8 cellular contexts compared by ENCODE assay signal in the genomic region with DNA sequence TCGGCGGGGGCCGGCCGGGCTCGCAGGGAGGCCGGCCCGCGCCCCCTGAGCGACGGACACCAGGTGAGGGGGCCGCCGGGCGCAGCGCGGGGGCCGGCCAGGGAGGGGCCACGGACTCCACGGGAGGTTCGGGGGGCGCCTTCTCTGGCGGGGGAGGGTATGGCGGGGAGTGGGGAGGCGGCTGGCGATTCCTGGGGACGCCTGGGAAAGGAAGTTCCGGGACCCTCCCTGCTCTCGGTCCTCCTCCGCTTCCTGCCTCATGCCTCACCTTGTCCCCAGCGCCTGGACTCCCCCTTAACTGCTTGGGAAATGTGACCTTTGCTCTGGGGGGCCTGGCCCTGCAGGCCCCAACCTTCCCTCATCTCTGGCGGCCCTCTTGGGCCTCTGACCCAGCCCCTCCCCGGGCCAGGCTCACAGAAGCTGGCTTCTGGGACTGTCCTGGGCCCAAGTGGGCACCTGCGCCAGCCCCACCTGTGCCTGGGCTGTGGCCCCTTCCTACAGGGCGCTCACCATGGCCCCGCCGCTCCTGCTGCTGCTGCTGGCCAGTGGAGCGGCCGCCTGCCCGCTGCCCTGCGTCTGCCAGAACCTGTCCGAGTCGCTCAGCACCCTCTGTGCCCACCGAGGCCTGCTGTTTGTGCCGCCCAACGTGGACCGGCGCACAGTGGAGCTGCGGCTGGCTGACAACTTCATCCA. TPM values are rescaled to one million over a fixed set of nuclear protein-coding genes. Genes with fewer than 3 reads are reported as not detected.
DNase-seq lines count a peak whose midpoint lies in the region; ATAC-seq, FAIRE-seq and TF ChIP-seq lines count a peak whose summit lies in the region.

No MANE protein-coding gene starts in this region.

- intact Hi-C loops in activated T-helper 2 cell treated with anti-CD3 and anti-CD28 coated beads, Interferon-gamma antibody, Interleukin-2, Interleukin-4, amounts not matched to agents 10 μg/mL and 5 μg/mL and 100 μg/mL, durations not matched to agents 14 hours and 24 hours and 36 hours (cut with micrococcal nuclease), result loop anchor here (2.0 kb wide), 2 partner anchors 15 to 101 kb away; partner anchors contain the start of genes PC and RCE1
- intact Hi-C loops in HepG2 (cut with micrococcal nuclease; ENCODE audit: unreplicated experiment), result no loop called here
- intact Hi-C loops in uterus (cut with DNase I; ENCODE audit: low total_unique reads), result no loop called here

- peak overlapping the region; percentile 83 for H3K4me3 Mint-ChIP-seq in activated T-helper 2 cell treated with anti-CD3 and anti-CD28 coated beads, Interferon-gamma antibody, Interleukin-2, Interleukin-4, amounts not matched to agents 10 μg/mL and 5 μg/mL and 100 μg/mL, durations not matched to agents 14 hours and 24 hours and 36 hours (ENCODE audit: low read depth)

- no peak overlapping the region for H2AFZ ChIP-seq in HepG2 (ENCODE audit: low read length)

- no peak for TF ChIP-seq CTCF in BJ (IDR thresholded peaks at IDR 0.05; ENCODE audit: insufficient read depth, low read depth, low read length)
- no peak for TF ChIP-seq CTCF in HEK293 (tag by site-specific recombination; IDR thresholded peaks at IDR 0.05)
- TF ChIP-seq CTCF in HepG2 (CRISPR knock-in tag; IDR thresholded peaks at IDR 0.05), result no peak
- no peak for TF ChIP-seq CTCF in uterus (IDR thresholded peaks at IDR 0.05)

- H3K9ac ChIP-seq in HepG2 (ENCODE audit: insufficient read depth, low read depth, low read length), result no peak overlapping the region

- H3K27ac Mint-ChIP-seq in activated T-helper 2 cell treated with anti-CD3 and anti-CD28 coated beads, Interferon-gamma antibody, Interleukin-2, Interleukin-4, amounts not matched to agents 10 μg/mL and 5 μg/mL and 100 μg/mL, durations not matched to agents 14 hours and 24 hours and 36 hours, result peak overlapping the region; percentile 67

- no peaks in the 10 kb centered on the region for H3K27me3 Mint-ChIP-seq in activated T-helper 2 cell treated with anti-CD3 and anti-CD28 coated beads, Interferon-gamma antibody, Interleukin-2, Interleukin-4, amounts not matched to agents 10 μg/mL and 5 μg/mL and 100 μg/mL, durations not matched to agents 14 hours and 24 hours and 36 hours (ENCODE audit: low read depth)

- no peaks in the 10 kb centered on the region for H3K27me3 ChIP-seq in BJ (ENCODE audit: control insufficient read depth, insufficient read depth, low read length)
- no peaks in the 10 kb centered on the region for H3K27me3 ChIP-seq in HepG2 (ENCODE audit: control insufficient read depth in 1 of 2, insufficient read depth in 2 of 2, low read length in 2 of 2)
- H3K27me3 ChIP-seq in uterus, result no peaks in the 10 kb centered on the region

- H3K36me3 ChIP-seq in BJ (ENCODE audit: control insufficient read depth, insufficient read depth, low read length) (peaks cover 6% of the 10 kb centered on the region), HEK293 (ENCODE audit: control insufficient read depth in 2 of 2, insufficient read depth in 1 of 2, low read length in 2 of 2) (peaks cover 0 to 19% of the 10 kb centered on the region in 2 experiments; a peak in 1 of 3 replicates), HepG2 (replicated peaks in 1 of 2; ENCODE audit: control insufficient read depth in 1 of 2, insufficient read depth in 2 of 2, low read length in 2 of 2) (peaks cover 3 to 8% of the 10 kb centered on the region in 2 experiments; a peak in 2 of 5 replicates), uterus (no peaks in the 10 kb centered on the region)

- CTCF ChIA-PET in BJ (lab: Yijun Ruan, JAX), result no interaction called here
- CTCF ChIA-PET in HEK293 (lab: Yijun Ruan, JAX), result no interaction called here
- CTCF ChIA-PET in HepG2 (lab: Yijun Ruan, JAX; ENCODE audit: low intra/inter-chr PET ratio, low total read pairs), result no interaction called here

- no peaks in the 10 kb centered on the region for H4K20me1 ChIP-seq in HepG2 (ENCODE audit: insufficient read depth, low read length)

- peak overlapping the region; percentile 70; the same call in 1 of the 2 replicates for H3K27ac ChIP-seq in HEK293 (ENCODE audit: extremely low read depth, low read depth, low read length)
- H3K27ac ChIP-seq in HepG2 (ENCODE audit: extremely low read length, insufficient read depth, low read length), result peak overlapping the region; percentile 22
- peak overlapping the region; percentile 78 to 88 for H3K27ac ChIP-seq in uterus

- TF ChIP-seq RAD21 in HepG2 (CRISPR knock-in tag; IDR thresholded peaks at IDR 0.05), result no peak

- peaks cover 3% of the 10 kb centered on the region for H3K4me1 Mint-ChIP-seq in activated T-helper 2 cell treated with anti-CD3 and anti-CD28 coated beads, Interferon-gamma antibody, Interleukin-2, Interleukin-4, amounts not matched to agents 10 μg/mL and 5 μg/mL and 100 μg/mL, durations not matched to agents 14 hours and 24 hours and 36 hours (ENCODE audit: low read depth)

- POLR2A ChIA-PET in BJ (lab: Charles Lee) (no interaction called here), HEK293 (lab: Yijun Ruan, JAX) (interaction anchor here (0.6 to 1.2 kb wide), 2 partner anchors 14 to 1888 kb away, joined by 3 read pairs; partner anchors contain the start of gene RCE1), HepG2 (lab: Yijun Ruan, JAX) (interaction anchor here (1.4 kb wide), 1 partner anchor 14 kb away, joined by 3 read pairs; the partner anchor contains the start of gene RCE1)

- no peaks in the 10 kb centered on the region for H3K79me2 ChIP-seq in HepG2 (ENCODE audit: insufficient read depth, low read length)

- H3K9me3 ChIP-seq in HEK293 (ENCODE audit: control insufficient read depth, insufficient read depth, low read depth, low read length) (no peaks in the 10 kb centered on the region), HepG2 (ENCODE audit: low read length) (no peaks in the 10 kb centered on the region), uterus (no peaks in the 10 kb centered on the region)

- H3K4me2 ChIP-seq in HepG2 (ENCODE audit: low read depth, low read length), result peak overlapping the region; percentile 18; the same call in 1 of the 2 replicates

- ATAC-seq in HepG2 (no peak), HG03108 (IDR thresholded peaks at IDR 0.05; ENCODE audit: unreplicated experiment) (no peak)

- in situ Hi-C loops in HepG2 (cut with HindIII; ENCODE audit: extremely low pct_ligation_motif_present, low pct_unique_long_range_greater_than_20kb), result no loop called here

- no peaks in the 10 kb centered on the region for H3K36me3 Mint-ChIP-seq in activated T-helper 2 cell treated with anti-CD3 and anti-CD28 coated beads, Interferon-gamma antibody, Interleukin-2, Interleukin-4, amounts not matched to agents 10 μg/mL and 5 μg/mL and 100 μg/mL, durations not matched to agents 14 hours and 24 hours and 36 hours (ENCODE audit: low read depth)

- H3K9me3 Mint-ChIP-seq in activated T-helper 2 cell treated with anti-CD3 and anti-CD28 coated beads, Interferon-gamma antibody, Interleukin-2, Interleukin-4, amounts not matched to agents 10 μg/mL and 5 μg/mL and 100 μg/mL, durations not matched to agents 14 hours and 24 hours and 36 hours, result no peaks in the 10 kb centered on the region

- no peak for FAIRE-seq in HepG2 (lab: Jason Lieb, UNC)

- TF ChIP-seq EP300 in HepG2 (IDR thresholded peaks at IDR 0.05; ENCODE audit: low read depth in 2 of 2, low read length in 2 of 2) (no peak), HepG2 (CRISPR knock-in tag; IDR thresholded peaks at IDR 0.05; ENCODE audit: borderline replicate concordance) (no peak)

- no TSS peak for BruUV-seq in HepG2 (replicated peaks; lab: Mats Ljungman, UMichigan)

- no peak for DNase-seq in BJ (ENCODE audit: low read depth)
- DNase-seq in activated T-helper 2 cell treated with anti-CD3 and anti-CD28 coated beads, Interferon-gamma antibody, Interleukin-2, Interleukin-4, amounts not matched to agents 10 μg/mL and 5 μg/mL and 100 μg/mL, durations not matched to agents 14 hours and 24 hours and 36 hours (ENCODE audit: low spot score), result no peak
- peak; percentile 30 for DNase-seq in HepG2 (ENCODE audit: low spot score)
- DNase-seq in uterus, result no peak
- DNase-seq in DMS153 treated with DMSO at 0.1 percent for 48 hours (lab: John Stamatoyannopoulos, UW; ENCODE audit: unreplicated experiment), result no peak
- no peak for DNase-seq in GM03348 (ENCODE audit: low spot score)

- no peak for TF ChIP-seq POLR2A in HepG2 (IDR thresholded peaks at IDR 0.05; ENCODE audit: insufficient read depth in 1 of 2, low read depth in 2 of 2, low read length in 2 of 2)
- no peak for TF ChIP-seq POLR2A in uterus (IDR thresholded peaks at IDR 0.05)

- peak overlapping the region; percentile 87 for H3K4me3 ChIP-seq in BJ (ENCODE audit: low read depth, low read length)
- peak overlapping the region; percentile 60 for H3K4me3 ChIP-seq in HEK293 (ENCODE audit: low read depth, low read length)
- peak overlapping the region; percentile 7 to 67 (median 41); a peak in 4 of 6 replicates for H3K4me3 ChIP-seq in HepG2 (replicated peaks in 1 of 3; ENCODE audit: insufficient read depth in 1 of 3, low read depth in 2 of 3, low read length in 3 of 3)
- peak overlapping the region; percentile 53 to 55 for H3K4me3 ChIP-seq in uterus

- 88% methylated on average over 27 of the region's 47 CpGs for WGBS in HepG2 (ENCODE audit: low lambda C conversion rate)

- H3K4me1 ChIP-seq in HEK293 (ENCODE audit: control insufficient read depth, insufficient read depth, low read length) (no peaks in the 10 kb centered on the region), HepG2 (ENCODE audit: insufficient read depth, low read length) (peaks cover 11% of the 10 kb centered on the region), uterus (peaks cover 0 to 8% of the 10 kb centered on the region in 2 donors)

RNA-seq across cellular contexts. Expression of gene LRFN4, which starts 0.5 kb away (rescaled TPM):
- 14.2 and 15.8 TPM in 2 replicates for polyA plus RNA-seq in BJ (2011; rRNA removed)
- 5.6 and 6.3 TPM in 2 replicates for polyA minus RNA-seq in BJ (2011; rRNA and poly(A)+ RNA removed)
- 48.9 and 50.3 TPM in 2 replicates for total RNA-seq in activated T-helper 2 cell treated with anti-CD3 and anti-CD28 coated beads, Interferon-gamma antibody, Interleukin-2, Interleukin-4, amounts not matched to agents 10 μg/mL and 5 μg/mL and 100 μg/mL, durations not matched to agents 14 hours and 24 hours and 36 hours
- total RNA-seq in HepG2 (2016; rRNA removed; fragmentation: Illumina TruSeq; extraction: Trizol), result 4.4 and 6.8 TPM in 2 replicates
- total RNA-seq in HepG2 (2016; cell fraction: cytosol; rRNA removed; fragmentation: Illumina TruSeq; extraction: Trizol; ENCODE audit: low read depth), result 1.1 TPM in 2 replicates
- 3.5 and 6.4 TPM in 2 replicates for total RNA-seq in HepG2 (2016; cell fraction: insoluble cytoplasmic fraction; rRNA removed; fragmentation: Illumina TruSeq; extraction: Trizol)
- 4.1 and 5.5 TPM in 2 replicates for total RNA-seq in HepG2 (2016; cell fraction: membrane; rRNA removed; fragmentation: Illumina TruSeq; extraction: Trizol)
- total RNA-seq in HepG2 (2016; cell fraction: nucleus; rRNA removed; fragmentation: Illumina TruSeq; extraction: Trizol), result 2.9 and 5.5 TPM in 2 replicates
- polyA plus RNA-seq in HepG2 (2011; rRNA removed), result 1.3 and 2.4 TPM in 2 replicates
- polyA plus RNA-seq in HepG2 (2011; cell fraction: cytosol; rRNA removed), result 1.7 and 3.3 TPM in 2 replicates
- 7.1 and 9.6 TPM in 2 replicates for polyA plus RNA-seq in HepG2 (2011; cell fraction: nucleus; rRNA removed)
- 1.2 and 2.5 TPM in 2 replicates for polyA plus RNA-seq in HepG2 (2012)
- 1.4 and 1.5 TPM in 2 replicates for polyA plus RNA-seq in HepG2 (2016; cell fraction: cytosol; fragmentation: Illumina TruSeq; extraction: Trizol; ENCODE audit: low read depth)
- polyA plus RNA-seq in HepG2 (2016; cell fraction: insoluble cytoplasmic fraction; fragmentation: Illumina TruSeq; extraction: Trizol; ENCODE audit: low read depth), result 3.8 and 4.4 TPM in 2 replicates
- 3.3 and 4.1 TPM in 2 replicates for polyA plus RNA-seq in HepG2 (2016; cell fraction: membrane; fragmentation: Illumina TruSeq; extraction: Trizol; ENCODE audit: low read depth)
- polyA plus RNA-seq in HepG2 (2016; cell fraction: nucleus; fragmentation: Illumina TruSeq; extraction: Trizol; ENCODE audit: insufficient read depth, low read depth), result 7.3 and 8.5 TPM in 2 replicates
- 3.9 and 38.9 TPM in 2 replicates for polyA minus RNA-seq in HepG2 (2011; rRNA and poly(A)+ RNA removed; ENCODE audit: low replicate concordance)
- 2.7 and 3.0 TPM in 2 replicates for polyA minus RNA-seq in HepG2 (2011; cell fraction: cytosol; rRNA and poly(A)+ RNA removed)
- polyA minus RNA-seq in HepG2 (2011; cell fraction: nucleus; rRNA and poly(A)+ RNA removed), result 1.1 and 1.5 TPM in 2 replicates
- total RNA-seq in uterus, result 10 to 100 TPM in 1 of 4 donors, 1 to 10 TPM in 3; 1.5 to 17.0 (median 5.4) TPM

RNA-seq across cellular contexts. Expression of gene RCE1, which starts 14.1 kb away (rescaled TPM):
- polyA plus RNA-seq in BJ (2011; rRNA removed) (12.0 and 20.1 TPM in 2 replicates), HepG2 (2011; rRNA removed) (22.4 and 29.3 TPM in 2 replicates)
- polyA minus RNA-seq in BJ (2011; rRNA and poly(A)+ RNA removed), result 12.9 and 20.8 TPM in 2 replicates
- 27.5 and 27.8 TPM in 2 replicates for total RNA-seq in activated T-helper 2 cell treated with anti-CD3 and anti-CD28 coated beads, Interferon-gamma antibody, Interleukin-2, Interleukin-4, amounts not matched to agents 10 μg/mL and 5 μg/mL and 100 μg/mL, durations not matched to agents 14 hours and 24 hours and 36 hours
- total RNA-seq in HepG2 (2016; rRNA removed; fragmentation: Illumina TruSeq; extraction: Trizol) (8.0 and 22.2 TPM in 2 replicates), uterus (10 to 100 TPM in 3 of 4 donors, 1 to 10 TPM in 1; 2.3 to 19.4 (median 13.7) TPM)
- 5.3 and 5.8 TPM in 2 replicates for total RNA-seq in HepG2 (2016; cell fraction: cytosol; rRNA removed; fragmentation: Illumina TruSeq; extraction: Trizol; ENCODE audit: low read depth)
- total RNA-seq in HepG2 (2016; cell fraction: insoluble cytoplasmic fraction; rRNA removed; fragmentation: Illumina TruSeq; extraction: Trizol), result 8.3 and 23.5 TPM in 2 replicates
- total RNA-seq in HepG2 (2016; cell fraction: membrane; rRNA removed; fragmentation: Illumina TruSeq; extraction: Trizol), result 9.8 and 10.6 TPM in 2 replicates
- total RNA-seq in HepG2 (2016; cell fraction: nucleus; rRNA removed; fragmentation: Illumina TruSeq; extraction: Trizol), result 18.1 and 22.0 TPM in 2 replicates
- polyA plus RNA-seq in HepG2 (2011; cell fraction: cytosol; rRNA removed), result 18.4 and 29.0 TPM in 2 replicates
- polyA plus RNA-seq in HepG2 (2011; cell fraction: nucleus; rRNA removed), result 56.2 and 66.8 TPM in 2 replicates
- 14.4 and 22.1 TPM in 2 replicates for polyA plus RNA-seq in HepG2 (2012)
- 5.7 and 6.5 TPM in 2 replicates for polyA plus RNA-seq in HepG2 (2016; cell fraction: cytosol; fragmentation: Illumina TruSeq; extraction: Trizol; ENCODE audit: low read depth)
- polyA plus RNA-seq in HepG2 (2016; cell fraction: insoluble cytoplasmic fraction; fragmentation: Illumina TruSeq; extraction: Trizol; ENCODE audit: low read depth), result 9.5 and 11.9 TPM in 2 replicates
- 8.8 and 9.5 TPM in 2 replicates for polyA plus RNA-seq in HepG2 (2016; cell fraction: membrane; fragmentation: Illumina TruSeq; extraction: Trizol; ENCODE audit: low read depth)
- polyA plus RNA-seq in HepG2 (2016; cell fraction: nucleus; fragmentation: Illumina TruSeq; extraction: Trizol; ENCODE audit: insufficient read depth, low read depth), result 41.3 and 46.5 TPM in 2 replicates
- polyA minus RNA-seq in HepG2 (2011; rRNA and poly(A)+ RNA removed; ENCODE audit: low replicate concordance), result 40.2 and 41.8 TPM in 2 replicates
- polyA minus RNA-seq in HepG2 (2011; cell fraction: cytosol; rRNA and poly(A)+ RNA removed), result 11.0 and 11.1 TPM in 2 replicates
- polyA minus RNA-seq in HepG2 (2011; cell fraction: nucleus; rRNA and poly(A)+ RNA removed), result 16.7 and 18.8 TPM in 2 replicates

Comparison
In these comparisons a context has a peak if more than half of its experiments do, and no peak if none do; other contexts are left out.
1. H3K27ac ChIP-seq: peak in every context shown above with its lines; median percentile 83 in uterus; 70 in HEK293; 22 in HepG2.